11 cellular contexts compared by ENCODE assay signal in genomic region chr12:96981053-96981452, GRCh38.
DNase-seq lines count a peak whose midpoint lies in the region; ATAC-seq and TF ChIP-seq lines count a peak whose summit lies in the region.
"Had no signal": no experiment of that assay in that cellular context is flagged by ENCODE, and none has a peak within 500 bp of the region (broad histone marks: within the 10 kb centered on the region; RNA-seq: fewer than 3 reads in every experiment).

No MANE protein-coding gene starts in this region.

- ATAC-seq in HG02759 (IDR thresholded peaks at IDR 0.05; ENCODE audit: unreplicated experiment) (no peak), HG02798 (IDR thresholded peaks at IDR 0.05; ENCODE audit: poor library complexity, unreplicated experiment) (no peak), psoas muscle (no peak)

- intact Hi-C loops in psoas muscle (cut with DNase I) = loop anchor here (10.0 kb wide), 2 partner anchors 386 to 406 kb away; no protein-coding TSS in a partner anchor

- H3K4me2 ChIP-seq in GM23248 (ENCODE audit: unreplicated experiment) (peak overlapping the region; percentile 73), fibroblast of lung (ENCODE audit: extremely low read depth, insufficient read depth, low read length) (no peak overlapping the region), osteoblast (ENCODE audit: insufficient read depth, low read length) (peak overlapping the region; percentile 81)

- H3K27me3 ChIP-seq in GM23248 (replicated peaks; ENCODE audit: insufficient read depth) = no peaks in the 10 kb centered on the region
- H3K27me3 ChIP-seq in fibroblast of lung (ENCODE audit: control insufficient read depth, insufficient read depth, low read length) = peaks cover 3% of the 10 kb centered on the region
- peaks cover 6% of the 10 kb centered on the region for H3K27me3 ChIP-seq in osteoblast (ENCODE audit: insufficient read depth, low read length)
- H3K27me3 ChIP-seq in psoas muscle (ENCODE audit: insufficient read depth in 3 of 3, low read length in 2 of 3) = peaks cover 0 to 15% (median 2%) of the 10 kb centered on the region in 3 donors
- H3K27me3 ChIP-seq: ovary had no signal

- peak overlapping the region; percentile 56 for H3K27ac ChIP-seq in GM23248
- H3K27ac ChIP-seq in RWPE1 = no peak overlapping the region
- H3K27ac ChIP-seq in fibroblast of lung (ENCODE audit: insufficient read depth, low read length) = no peak overlapping the region
- H3K27ac ChIP-seq in osteoblast (ENCODE audit: low read depth, low read length) = peak overlapping the region; percentile 71
- H3K27ac ChIP-seq in psoas muscle = no peak overlapping the region
- H3K27ac ChIP-seq: ovary had no signal

- peaks cover 18% of the 10 kb centered on the region for H3K4me1 ChIP-seq in GM23248 (ENCODE audit: insufficient read depth)
- H3K4me1 ChIP-seq in fibroblast of lung (ENCODE audit: control insufficient read depth, extremely low read depth, insufficient read depth, low read length) = no peaks in the 10 kb centered on the region
- peaks cover 21% of the 10 kb centered on the region for H3K4me1 ChIP-seq in osteoblast (ENCODE audit: insufficient read depth, low read length)
- no peaks in the 10 kb centered on the region for H3K4me1 ChIP-seq in psoas muscle

- H4K20me1 ChIP-seq in GM23248 (ENCODE audit: insufficient read depth) (no peaks in the 10 kb centered on the region), fibroblast of lung (ENCODE audit: control insufficient read depth, extremely low read depth, insufficient read depth, low read length) (no peaks in the 10 kb centered on the region), osteoblast (ENCODE audit: insufficient read depth, low read length) (no peaks in the 10 kb centered on the region)

- no peaks in the 10 kb centered on the region for H3K79me2 ChIP-seq in GM23248 (ENCODE audit: insufficient read depth)
- H3K79me2 ChIP-seq in fibroblast of lung (ENCODE audit: control insufficient read depth, insufficient read depth, low read length) = no peaks in the 10 kb centered on the region
- no peaks in the 10 kb centered on the region for H3K79me2 ChIP-seq in osteoblast (ENCODE audit: insufficient read depth, low read length)

- H3K4me3 ChIP-seq in GM23248 = peak overlapping the region; percentile 51
- H3K4me3 ChIP-seq in fibroblast of lung (replicated peaks in 1 of 4; ENCODE audit: control extremely low read depth in 1 of 4, insufficient read depth in 1 of 4, low read depth in 3 of 4, low read length in 4 of 4) = no peak overlapping the region
- H3K4me3 ChIP-seq in osteoblast (ENCODE audit: insufficient read depth, low read length) = peak overlapping the region; percentile 53
- no peak overlapping the region for H3K4me3 ChIP-seq in psoas muscle
- H3K4me3 ChIP-seq: ovary had no signal

- no peaks in the 10 kb centered on the region for H3K9me2 ChIP-seq in GM23248 (ENCODE audit: insufficient read depth)

- 7 to 13% methylated on average over 5 of the region's 5 CpGs for WGBS in GM23248 (ENCODE audit: low coverage in 1 of 2, low lambda C conversion rate in 2 of 2, missing lambda C conversion rate in 2 of 2), 2 experiments
- 16 to 25% (median 22%) methylated on average over 5 of the region's 5 CpGs for WGBS in psoas muscle, 3 donors

- POLR2A ChIA-PET in RWPE1 (lab: Yijun Ruan, JAX; ENCODE audit: low non-redundant PET) = no interaction called here

- H3K36me3 ChIP-seq in GM23248 (ENCODE audit: low read depth) (no peaks in the 10 kb centered on the region), fibroblast of lung (ENCODE audit: control insufficient read depth, insufficient read depth, low read length) (no peaks in the 10 kb centered on the region), osteoblast (ENCODE audit: insufficient read depth, low read length) (no peaks in the 10 kb centered on the region), psoas muscle (ENCODE audit: insufficient read depth in 1 of 2, low read depth in 1 of 2) (no peaks in the 10 kb centered on the region)
- H3K36me3 ChIP-seq: ovary had no signal

- in situ Hi-C loops in GM23248 (cut with MboI) = no loop called here

- DNase-seq in GM23248 = peak; percentile 97
- DNase-seq in RWPE1 (ENCODE audit: low spot score) = peak; percentile 4
- peak; percentile 68 to 95 for DNase-seq in fibroblast of lung (ENCODE audit: low read depth in 2 of 2)
- peak; percentile 96 for DNase-seq in osteoblast (ENCODE audit: insufficient read length, low spot score, missing footprints)
- no peak for DNase-seq in psoas muscle
- no peak for DNase-seq in T-helper 9 cell
- DNase-seq: activated CD4-positive, alpha-beta T cell treated with anti-CD3 and anti-CD28 coated beads, Interleukin-2, amount 10 ng/mL, durations not matched to agents 7 days and 5 days; NCI-H1105 had no signal

- H3F3A ChIP-seq in GM23248 (ENCODE audit: insufficient read depth) = 0 out of 2 replicates have a peak, but pooled peaks cover 3% of the 10 kb centered on the region

- H3K9me3 ChIP-seq in GM23248 (ENCODE audit: low read depth) (no peaks in the 10 kb centered on the region), fibroblast of lung (ENCODE audit: control insufficient read depth, insufficient read depth, low read depth, low read length) (no peaks in the 10 kb centered on the region), osteoblast (ENCODE audit: low read depth, low read length) (no peaks in the 10 kb centered on the region), psoas muscle (no peaks in the 10 kb centered on the region)
- H3K9me3 ChIP-seq: ovary had no signal

- H3K9ac ChIP-seq in GM23248 (peak overlapping the region; percentile 52), fibroblast of lung (ENCODE audit: insufficient read depth, low read length) (no peak overlapping the region)

- CTCF ChIA-PET in RWPE1 (lab: Yijun Ruan, JAX) = no interaction called here

- TF ChIP-seq CTCF in RWPE1 (conservative IDR thresholded peaks at IDR 0.05; ENCODE audit: low read depth) (no peak), fibroblast of lung (conservative IDR thresholded peaks at IDR 0.05 in 1 of 2, IDR thresholded peaks at IDR 0.05 in 1 of 2; ENCODE audit: low read depth in 1 of 2, low read length in 2 of 2) (no peak), osteoblast (IDR thresholded peaks at IDR 0.05; ENCODE audit: extremely low read depth, low read depth, low read length) (no peak), psoas muscle (IDR thresholded peaks at IDR 0.05) (no peak)

- H2AFZ ChIP-seq in GM23248 = peak overlapping the region; percentile 68
- H2AFZ ChIP-seq in fibroblast of lung (ENCODE audit: low read length) = no peak overlapping the region
- H2AFZ ChIP-seq in osteoblast (ENCODE audit: low read length) = peak overlapping the region; percentile 69

Comparison
In these comparisons a context has a peak if more than half of its experiments do, and no peak if none do; other contexts are left out.
1. DNase-seq: peak in GM23248 (single experiment), RWPE1 (single experiment), fibroblast of lung (2 of 2) and osteoblast (single experiment); none in psoas muscle (0 of 2) and T-helper 9 cell (single experiment).
2. H3K27ac ChIP-seq: peak in GM23248 (single experiment) and osteoblast (single experiment); none in RWPE1 (single experiment), fibroblast of lung (single experiment) and psoas muscle (single experiment).
3. H3K4me3 ChIP-seq: peak in GM23248 (single experiment) and osteoblast (single experiment); none in fibroblast of lung (0 of 4) and psoas muscle (single experiment).